ENCODE assay signal across 20 cellular contexts in the genomic region with DNA sequence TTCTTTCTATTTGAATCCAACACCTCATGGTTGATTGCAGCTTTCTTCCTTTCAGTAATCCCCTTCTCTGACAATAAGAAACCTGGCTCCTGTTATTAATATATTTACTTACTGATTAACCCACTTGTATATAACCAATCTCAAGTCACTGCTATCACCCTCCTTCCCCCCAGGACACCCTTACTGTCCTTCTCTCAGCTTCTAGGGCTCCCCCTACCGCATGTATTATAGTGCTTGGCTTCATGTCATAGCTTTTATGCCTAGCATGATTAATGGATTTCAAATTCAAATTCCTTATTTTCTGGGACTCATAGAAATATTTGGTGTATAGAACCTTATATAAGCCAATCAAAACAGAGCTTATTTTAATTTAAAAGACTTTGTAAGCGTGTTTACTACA.
A peak's percentile ranks its signal among the peaks of the same experiment; 100 is the strongest.
DNase-seq lines count a peak whose midpoint lies in the region; ATAC-seq and TF ChIP-seq lines count a peak whose summit lies in the region.
"Had no signal": no experiment of that assay in that cellular context is flagged by ENCODE, and none has a peak within 500 bp of the region (broad histone marks: within the 10 kb centered on the region; RNA-seq: fewer than 3 reads in every experiment).

No MANE protein-coding gene starts in this region.

- no peak overlapping the region for H3K4ac ChIP-seq in H9 (ENCODE audit: low read depth, low read length)

- H4K5ac ChIP-seq in H9 (ENCODE audit: insufficient read length, low read depth, low read length): no peak overlapping the region

- H3K4me3 ChIP-seq in OCI-LY7 (ENCODE audit: low read depth, low read length, poor library complexity, severe bottlenecking): no peak overlapping the region
- no peak overlapping the region for H3K4me3 ChIP-seq in fibroblast of pulmonary artery (replicated peaks; ENCODE audit: low read depth, low read length)
- no peak overlapping the region for H3K4me3 ChIP-seq in foreskin fibroblast (ENCODE audit: low read depth in 1 of 2, low read length in 2 of 2)
- H3K4me3 ChIP-seq in heart right ventricle: no peak overlapping the region

- no peaks in the 10 kb centered on the region for H3K9me2 ChIP-seq in OCI-LY7 (ENCODE audit: insufficient read depth, low read length)

- H3K36me3 ChIP-seq in OCI-LY7 (ENCODE audit: insufficient read depth, low read length) (no peaks in the 10 kb centered on the region), heart right ventricle (no peaks in the 10 kb centered on the region)

- H3K4me1 ChIP-seq in H9 (ENCODE audit: insufficient read depth, low read length) (no peaks in the 10 kb centered on the region), OCI-LY7 (ENCODE audit: insufficient read depth, low read length, poor library complexity, severe bottlenecking) (no peaks in the 10 kb centered on the region), heart right ventricle (no peaks in the 10 kb centered on the region)

- no peak overlapping the region for H3K9ac ChIP-seq in H9 (ENCODE audit: extremely low read depth, insufficient read length, low read length)

- H2BK12ac ChIP-seq in H9 (ENCODE audit: insufficient read length, low read depth, low read length): no peak overlapping the region

- no peak for ATAC-seq in heart right ventricle
- ATAC-seq: left cardiac atrium, T-cell had no signal

- no peaks in the 10 kb centered on the region for H3K79me1 ChIP-seq in H9 (ENCODE audit: insufficient read depth, low read depth, low read length, poor library complexity, severe bottlenecking)

- H3K9me3 ChIP-seq in H9 (ENCODE audit: control insufficient read depth, low read depth, low read length) (no peaks in the 10 kb centered on the region), OCI-LY7 (ENCODE audit: low read length) (no peaks in the 10 kb centered on the region), heart right ventricle (no peaks in the 10 kb centered on the region)

- H2BK15ac ChIP-seq in H9 (ENCODE audit: low read depth, low read length): no peak overlapping the region

- no peak overlapping the region for H4K91ac ChIP-seq in H9 (ENCODE audit: insufficient read length, low read depth, low read length)

- CTCF ChIA-PET in OCI-LY7 (lab: Charles Lee; ENCODE audit: unreplicated experiment): no interaction called here
- CTCF ChIA-PET in activated naive CD4-positive, alpha-beta T cell treated with anti-CD3 and anti-CD28 coated beads, Interleukin-2, amount 10 ng/mL, durations not matched to agents 7 days and 5 days (lab: Charles Lee): interaction anchor here (0.7 to 0.9 kb wide), 3 partner anchors 12 to 40 kb away, joined by 3 read pairs; no protein-coding TSS in a partner anchor

- intact Hi-C loops in OCI-LY7 (cut with micrococcal nuclease; ENCODE audit: unreplicated experiment) (no loop called here), heart right ventricle (cut with DNase I) (no loop called here)

- no peak overlapping the region for H4K8ac ChIP-seq in H9 (replicated peaks; ENCODE audit: insufficient read length, low read depth, low read length)

- H3T11ph ChIP-seq in H9 (ENCODE audit: low read length): no peak overlapping the region

- H3K27ac ChIP-seq in H9 (ENCODE audit: insufficient read length, low read depth, low read length) (no peak overlapping the region), OCI-LY7 (ENCODE audit: low read depth, low read length, poor library complexity, severe bottlenecking) (no peak overlapping the region), heart right ventricle (no peak overlapping the region)

- H3K18ac ChIP-seq in H9 (ENCODE audit: insufficient read length, low read depth, low read length): no peak overlapping the region

- H2BK20ac ChIP-seq in H9 (ENCODE audit: low read depth, low read length, poor library complexity, severe bottlenecking): no peak overlapping the region

- H3K79me2 ChIP-seq in H9 (ENCODE audit: insufficient read depth, low read length) (no peaks in the 10 kb centered on the region), OCI-LY7 (ENCODE audit: insufficient read depth, low read depth, low read length) (no peaks in the 10 kb centered on the region)

- no peaks in the 10 kb centered on the region for H3K36me3 Mint-ChIP-seq in H9 (ENCODE audit: insufficient read depth in 1 of 3, low read depth in 3 of 3)
- no peaks in the 10 kb centered on the region for H3K36me3 Mint-ChIP-seq in activated naive CD4-positive, alpha-beta T cell treated with anti-CD3 and anti-CD28 coated beads, Interleukin-2, amount 10 ng/mL, durations not matched to agents 7 days and 5 days
- H3K36me3 Mint-ChIP-seq: CD14-positive monocyte, T-cell had no signal

- no peaks in the 10 kb centered on the region for H3K9me3 Mint-ChIP-seq in H9
- no peaks in the 10 kb centered on the region for H3K9me3 Mint-ChIP-seq in activated naive CD4-positive, alpha-beta T cell treated with anti-CD3 and anti-CD28 coated beads, Interleukin-2, amount 10 ng/mL, durations not matched to agents 7 days and 5 days
- H3K9me3 Mint-ChIP-seq: T-cell had no signal

- H3K56ac ChIP-seq in H9 (ENCODE audit: insufficient read length, low read depth, low read length): no peak overlapping the region

- no peaks in the 10 kb centered on the region for H4K20me1 ChIP-seq in H9 (ENCODE audit: control insufficient read depth, insufficient read depth, insufficient read length)
- H4K20me1 ChIP-seq in OCI-LY7 (ENCODE audit: insufficient read depth, low read length): no peaks in the 10 kb centered on the region

- BruUV-seq in OCI-LY7 (replicated peaks; lab: Mats Ljungman, UMichigan): no TSS peak

- no peaks in the 10 kb centered on the region for H3K23me2 ChIP-seq in H9 (ENCODE audit: insufficient read length, low read depth, low read length, poor library complexity, severe bottlenecking)

- H3K27ac Mint-ChIP-seq in H9: no peak overlapping the region
- H3K27ac Mint-ChIP-seq in activated naive CD4-positive, alpha-beta T cell treated with anti-CD3 and anti-CD28 coated beads, Interleukin-2, amount 10 ng/mL, durations not matched to agents 7 days and 5 days: no peak overlapping the region
- H3K27ac Mint-ChIP-seq: CD14-positive monocyte had no signal

- no peak overlapping the region for H2BK120ac ChIP-seq in H9 (ENCODE audit: low read depth, low read length, poor library complexity, severe bottlenecking)

- H3K4me2 ChIP-seq in H9 (ENCODE audit: insufficient read depth, insufficient read length, low read length) (no peak overlapping the region), OCI-LY7 (ENCODE audit: low read length) (no peak overlapping the region)

- H2AK5ac ChIP-seq in H9 (ENCODE audit: insufficient read length, low read length): no peak overlapping the region

- H3K27me3 ChIP-seq in H9 (ENCODE audit: insufficient read depth, low read length): no peaks in the 10 kb centered on the region
- peaks cover 0 to 59% (median 30%) of the 10 kb centered on the region in 7 donors for H3K27me3 ChIP-seq in heart right ventricle

- H3K14ac ChIP-seq in H9 (ENCODE audit: insufficient read depth, low read length): no peak overlapping the region

- H2AFZ ChIP-seq in H9 (ENCODE audit: low read length): no peak overlapping the region
- no peak overlapping the region for H2AFZ ChIP-seq in OCI-LY7 (ENCODE audit: low read length)

- no peak overlapping the region for H3K23ac ChIP-seq in H9 (ENCODE audit: insufficient read length, low read depth, low read length)

- in situ Hi-C loops in ACHN (cut with HindIII; ENCODE audit: low pct_ligation_motif_present, low pct_unique_long_range_greater_than_20kb, low sequenced_read_pairs): no loop called here

- no peak overlapping the region for H2BK5ac ChIP-seq in H9 (ENCODE audit: insufficient read length, low read length)

- WGBS in H9 (ENCODE audit: extremely low coverage, insufficient read length, low lambda C conversion rate): no CpG with 5 or more reads among the region's 2 CpGs
- 51 to 61% methylated on average over 2 of the region's 2 CpGs for WGBS in heart right ventricle, 2 donors

- peak; percentile 4 for DNase-seq in ACHN
- DNase-seq in H9: no peak
- no peak for DNase-seq in OCI-LY7 (ENCODE audit: low spot score)
- DNase-seq in fibroblast of pulmonary artery (ENCODE audit: low read depth): peak; percentile 0
- no peak for DNase-seq in foreskin fibroblast
- no peak for DNase-seq in activated CD4-positive, CD25-positive, alpha-beta regulatory T cell (lab: John Stamatoyannopoulos, UW)
- no peak for DNase-seq in heart right ventricle
- DNase-seq in activated naive CD4-positive, alpha-beta T cell treated with anti-CD3 and anti-CD28 coated beads, Interleukin-2, amount 10 ng/mL, durations not matched to agents 7 days and 5 days: no peak
- DNase-seq: activated CD4-positive, alpha-beta T cell treated with anti-CD3 and anti-CD28 coated beads, Interleukin-2, amount 50 U/mL, for 4 hours; activated naive CD4-positive, alpha-beta T cell treated with Interleukin-2 at 50 U/mL for 16 hours; activated T-cell treated with anti-CD3 and anti-CD28 coated beads for 4 hours; aorta; HCEC 1CT; left cardiac atrium; midbrain; NCI-H1092 treated with DMSO at 0.1 percent for 48 hours; NCI-H2107; stimulated activated CD4-positive, alpha-beta T cell treated with anti-CD3 and anti-CD28 coated beads, Interleukin-12 subunit alpha, Interleukin-12 subunit beta, amount 100 ng/mL, for 4 hours; T-cell had no signal

- POLR2A ChIA-PET in OCI-LY7 (lab: Charles Lee): no interaction called here

- H3K27me3 Mint-ChIP-seq in H9 (ENCODE audit: low read depth): peaks cover 2% of the 10 kb centered on the region
- peaks cover 20% of the 10 kb centered on the region for H3K27me3 Mint-ChIP-seq in activated naive CD4-positive, alpha-beta T cell treated with anti-CD3 and anti-CD28 coated beads, Interleukin-2, amount 10 ng/mL, durations not matched to agents 7 days and 5 days

- no peak overlapping the region for H3K4me3 Mint-ChIP-seq in H9
- no peak overlapping the region for H3K4me3 Mint-ChIP-seq in activated naive CD4-positive, alpha-beta T cell treated with anti-CD3 and anti-CD28 coated beads, Interleukin-2, amount 10 ng/mL, durations not matched to agents 7 days and 5 days
- H3K4me3 Mint-ChIP-seq: CD14-positive monocyte, T-cell had no signal

- TF ChIP-seq CTCF in H9 (conservative IDR thresholded peaks at IDR 0.05) (peak; percentile 54), OCI-LY7 (conservative IDR thresholded peaks at IDR 0.05; ENCODE audit: low read length) (peak; percentile 51), fibroblast of pulmonary artery (IDR thresholded peaks at IDR 0.05; ENCODE audit: low read length, missing control alignments) (peak; percentile 8), foreskin fibroblast (IDR thresholded peaks at IDR 0.05; ENCODE audit: low read depth, low read length) (no peak), heart right ventricle (IDR thresholded peaks at IDR 0.05) (no peak)

- peaks cover 8 to 10% of the 10 kb centered on the region in 2 experiments for H3K4me1 Mint-ChIP-seq in H9
- peaks cover 8% of the 10 kb centered on the region for H3K4me1 Mint-ChIP-seq in activated naive CD4-positive, alpha-beta T cell treated with anti-CD3 and anti-CD28 coated beads, Interleukin-2, amount 10 ng/mL, durations not matched to agents 7 days and 5 days
- H3K4me1 Mint-ChIP-seq: CD14-positive monocyte had no signal

Comparison
In these comparisons a context has a peak if more than half of its experiments do, and no peak if none do; other contexts are left out.
1. DNase-seq: peak in ACHN (single experiment) and fibroblast of pulmonary artery (single experiment); none in H9 (single experiment), OCI-LY7 (single experiment), foreskin fibroblast (0 of 2), activated CD4-positive, CD25-positive, alpha-beta regulatory T cell (0 of 4), heart right ventricle (0 of 2) and activated naive CD4-positive, alpha-beta T cell treated with anti-CD3 and anti-CD28 coated beads, Interleukin-2, amount 10 ng/mL, durations not matched to agents 7 days and 5 days (single experiment).
2. CTCF ChIP-seq: peak in H9 (single experiment), OCI-LY7 (single experiment) and fibroblast of pulmonary artery (single experiment); none in foreskin fibroblast (single experiment) and heart right ventricle (0 of 9).